ENCODE assay signal across 9 cellular contexts in genomic region chr2:39099820-39100728, GRCh38. TPM values are rescaled to one million over a fixed set of nuclear protein-coding genes. Genes with fewer than 3 reads are reported as not detected.
DNase-seq lines count a peak whose midpoint lies in the region; ATAC-seq and TF ChIP-seq lines count a peak whose summit lies in the region.
"Had no signal": no experiment of that assay in that cellular context is flagged by ENCODE, and none has a peak within 500 bp of the region (broad histone marks: within the 10 kb centered on the region; RNA-seq: fewer than 3 reads in every experiment).

No MANE protein-coding gene starts in this region.

- H3K27me3 ChIP-seq in gastrocnemius medialis, result no peaks in the 10 kb centered on the region

- no peak for DNase-seq in activated T-cell treated with anti-CD3 and anti-CD28 coated beads, Interleukin-2, amount 50 U/mL, for 4 hours
- DNase-seq in activated T-cell treated with anti-CD3 and anti-CD28 coated beads for 4 hours, result no peak
- peak; percentile 49 for DNase-seq in activated CD4-positive, alpha-beta memory T cell treated with anti-CD3 and anti-CD28 coated beads for 36 hours
- no peak for DNase-seq in gastrocnemius medialis
- DNase-seq in NK-92 treated with Interleukin-12 subunit alpha and Interleukin-12 subunit beta, amount 100 ng/mL, for 24 hours (lab: John Stamatoyannopoulos, UW), result no peak
- no peak for DNase-seq in SIG-M5 treated with dmso at 0.1 percent for 504 hours (lab: John Stamatoyannopoulos, UW; ENCODE audit: unreplicated experiment)
- DNase-seq in HK-2 (ENCODE audit: unreplicated experiment), result no peak
- DNase-seq: mesendoderm had no signal

- peak overlapping the region in 2 of 4 donors; percentile 23 to 29 for H3K27ac ChIP-seq in gastrocnemius medialis

- no peaks in the 10 kb centered on the region for H3K36me3 ChIP-seq in gastrocnemius medialis

- TF ChIP-seq CTCF in gastrocnemius medialis (IDR thresholded peaks at IDR 0.05 in 4 of 5, conservative IDR thresholded peaks at IDR 0.05 in 1 of 5), result no peak

- H3K9me3 Mint-ChIP-seq in activated T-cell treated with anti-CD3 and anti-CD28 coated beads, Interleukin-2, amount 50 U/mL, for 4 hours, result peaks cover 3% of the 10 kb centered on the region
- H3K9me3 Mint-ChIP-seq in activated CD4-positive, alpha-beta memory T cell treated with anti-CD3 and anti-CD28 coated beads for 36 hours, result peaks cover 3% of the 10 kb centered on the region

- in situ Hi-C loops in gastrocnemius medialis (cut with MboI; ENCODE audit: low sequenced_read_pairs in 4 of 4), result no loop called here

- H3K4me1 Mint-ChIP-seq in activated T-cell treated with anti-CD3 and anti-CD28 coated beads, Interleukin-2, amount 50 U/mL, for 4 hours (ENCODE audit: low read depth), result peaks cover 68% of the 10 kb centered on the region
- H3K4me1 Mint-ChIP-seq in activated CD4-positive, alpha-beta memory T cell treated with anti-CD3 and anti-CD28 coated beads for 36 hours (ENCODE audit: low read depth), result peaks cover 56% of the 10 kb centered on the region

- H3K36me3 Mint-ChIP-seq in activated T-cell treated with anti-CD3 and anti-CD28 coated beads, Interleukin-2, amount 50 U/mL, for 4 hours (ENCODE audit: insufficient read depth), result peaks cover 8% of the 10 kb centered on the region
- H3K36me3 Mint-ChIP-seq in activated CD4-positive, alpha-beta memory T cell treated with anti-CD3 and anti-CD28 coated beads for 36 hours, result peaks cover 12% of the 10 kb centered on the region

- H3K4me3 Mint-ChIP-seq in activated T-cell treated with anti-CD3 and anti-CD28 coated beads, Interleukin-2, amount 50 U/mL, for 4 hours, result peak overlapping the region; percentile 57
- peak overlapping the region; percentile 13 for H3K4me3 Mint-ChIP-seq in activated CD4-positive, alpha-beta memory T cell treated with anti-CD3 and anti-CD28 coated beads for 36 hours

- H3K27ac Mint-ChIP-seq in activated CD4-positive, alpha-beta memory T cell treated with anti-CD3 and anti-CD28 coated beads for 36 hours, result peak overlapping the region; percentile 86

- POLR2A ChIA-PET in activated CD4-positive, alpha-beta memory T cell treated with anti-CD3 and anti-CD28 coated beads for 36 hours (lab: Charles Lee), result interaction anchor here (0.7 to 1.2 kb wide), 3 partner anchors 21 to 412 kb away, joined by 3 read pairs; partner anchors contain the start of gene SOS1

- intact Hi-C loops in activated CD4-positive, alpha-beta memory T cell treated with anti-CD3 and anti-CD28 coated beads for 36 hours (cut with micrococcal nuclease), result loop anchor here (1.0 to 2.0 kb wide), 4 partner anchors 19 to 117 kb away; no protein-coding TSS in a partner anchor
- intact Hi-C loops in gastrocnemius medialis (cut with DNase I; ENCODE audit: low total_unique reads), result no loop called here

- H3K4me1 ChIP-seq in gastrocnemius medialis, result peaks cover 41 to 53% of the 10 kb centered on the region in 2 donors

- peak; percentile 84 to 87 for ATAC-seq in activated T-cell treated with anti-CD3 and anti-CD28 coated beads, Interleukin-2, amount 50 U/mL, for 4 hours
- ATAC-seq in HG02852 (IDR thresholded peaks at IDR 0.05; ENCODE audit: unreplicated experiment) (peak; percentile 73), gastrocnemius medialis (peak; percentile 42 to 55)

- H3K27me3 Mint-ChIP-seq in activated T-cell treated with anti-CD3 and anti-CD28 coated beads, Interleukin-2, amount 50 U/mL, for 4 hours (ENCODE audit: low read depth), result no peaks in the 10 kb centered on the region
- H3K27me3 Mint-ChIP-seq in activated CD4-positive, alpha-beta memory T cell treated with anti-CD3 and anti-CD28 coated beads for 36 hours, result no peaks in the 10 kb centered on the region

- H3K4me3 ChIP-seq in gastrocnemius medialis, result no peak overlapping the region

- CTCF ChIA-PET in activated CD4-positive, alpha-beta memory T cell treated with anti-CD3 and anti-CD28 coated beads for 36 hours (lab: Charles Lee), result interaction anchor here (1.2 to 1.8 kb wide), 2 partner anchors 25 to 128 kb away, joined by 4 to 6 read pairs; no protein-coding TSS in a partner anchor

- H3K9me3 ChIP-seq in gastrocnemius medialis, result no peaks in the 10 kb centered on the region

- TF ChIP-seq POLR2A in gastrocnemius medialis (IDR thresholded peaks at IDR 0.05), result no peak

RNA-seq across cellular contexts. Expression of gene SOS1, which starts 20.8 kb away (rescaled TPM):
- total RNA-seq in activated T-cell treated with anti-CD3 and anti-CD28 coated beads, Interleukin-2, amount 50 U/mL, for 4 hours, result 10 to 100 TPM; 21.0 to 31.5 (median 24.7) TPM
- total RNA-seq in activated CD4-positive, alpha-beta memory T cell treated with anti-CD3 and anti-CD28 coated beads for 36 hours, result 10 to 100 TPM; 34.4 to 41.2 TPM
- 10 to 100 TPM; 19.5 to 46.3 (median 33.3) TPM for total RNA-seq in gastrocnemius medialis
